In genomic region chr15:69857686-69858391, GRCh38 we compare ENCODE assay signal across 16 cellular contexts.
DNase-seq lines count a peak whose midpoint lies in the region; ATAC-seq and TF ChIP-seq lines count a peak whose summit lies in the region.
"Had no signal": no experiment of that assay in that cellular context is flagged by ENCODE, and none has a peak within 500 bp of the region (broad histone marks: within the 10 kb centered on the region; RNA-seq: fewer than 3 reads in every experiment).

No MANE protein-coding gene starts in this region.

- peaks cover under 1% of the 10 kb centered on the region for H3K4me1 Mint-ChIP-seq in CD14-positive monocyte

- H3K4me3 ChIP-seq in SK-N-MC (peak overlapping the region; percentile 25), MG63 (no peak overlapping the region)
- H3K4me3 ChIP-seq: esophagus muscularis mucosa had no signal

- no peak for TF ChIP-seq CTCF in CD14-positive monocyte (IDR thresholded peaks at IDR 0.05)

- H3K9me3 Mint-ChIP-seq in CD14-positive monocyte = peaks cover 0 to 5% (median 3%) of the 10 kb centered on the region in 7 donors

- H3K9me3 ChIP-seq in SK-N-MC (ENCODE audit: low read depth, low read length) (no peaks in the 10 kb centered on the region), MG63 (no peaks in the 10 kb centered on the region)
- H3K9me3 ChIP-seq: BE2C, esophagus muscularis mucosa had no signal

- H3K27me3 ChIP-seq in MG63 = no peaks in the 10 kb centered on the region
- H3K27me3 ChIP-seq: BE2C had no signal

- DNase-seq in stimulated activated CD4-positive, alpha-beta T cell treated with anti-CD3 and anti-CD28 coated beads, Interleukin-15, amount 100 ng/mL, for 24 hours = peak; percentile 3
- no peak for DNase-seq in stimulated activated CD4-positive, alpha-beta T cell treated with anti-CD3 and anti-CD28 coated beads, Interleukin-4, amount 100 ng/mL, for 24 hours
- DNase-seq in SK-N-MC (ENCODE audit: low read depth, low spot score) (no peak), left kidney (ENCODE audit: low read depth, low spot score) (peak; percentile 42), MG63 (no peak), CD14-positive monocyte (ENCODE audit: low spot score) (no peak)
- DNase-seq: BE2C, DMS53, mammary epithelial cell, MM.1S, NCI-H2029, NCI-H526 treated with DMSO at 0.1 percent for 48 hours had no signal

- peak overlapping the region in 1 of 7 donors; percentile 9 for H3K27ac Mint-ChIP-seq in CD14-positive monocyte

- ATAC-seq in activated CD4-positive, CD25-positive, alpha-beta regulatory T cell treated with anti-CD3 and anti-CD28 coated beads, Interleukin-2, amount 50 U/mL, for 24 hours = no peak
- ATAC-seq: Panc1, SK-N-SH treated with all-trans-retinoic acid at 6 μM for 48 hours had no signal

- H3K36me3 Mint-ChIP-seq in CD14-positive monocyte = no peaks in the 10 kb centered on the region

- H3K27me3 Mint-ChIP-seq in CD14-positive monocyte (ENCODE audit: low read depth in 3 of 3) = peaks cover 4 to 12% (median 5%) of the 10 kb centered on the region in 3 donors

- no peak overlapping the region for H3K4me3 Mint-ChIP-seq in CD14-positive monocyte

- no peak overlapping the region for H3K9ac ChIP-seq in SK-N-MC (ENCODE audit: insufficient read length)

- H3K27ac ChIP-seq in SK-N-MC = no peak overlapping the region
- H3K27ac ChIP-seq: esophagus muscularis mucosa had no signal

- intact Hi-C loops in CD14-positive monocyte (cut with micrococcal nuclease) = no loop called here

- no peaks in the 10 kb centered on the region for H3K36me3 ChIP-seq in SK-N-MC (ENCODE audit: insufficient read depth, low read length)
- H3K36me3 ChIP-seq in MG63 = no peaks in the 10 kb centered on the region
- H3K36me3 ChIP-seq: BE2C, esophagus muscularis mucosa had no signal

Comparison
In these comparisons a context has a peak if more than half of its experiments do, and no peak if none do; other contexts are left out.
1. DNase-seq: peak in stimulated activated CD4-positive, alpha-beta T cell treated with anti-CD3 and anti-CD28 coated beads, Interleukin-15, amount 100 ng/mL, for 24 hours (single experiment) and left kidney (single experiment); none in stimulated activated CD4-positive, alpha-beta T cell treated with anti-CD3 and anti-CD28 coated beads, Interleukin-4, amount 100 ng/mL, for 24 hours (single experiment), SK-N-MC (single experiment), MG63 (single experiment) and CD14-positive monocyte (single experiment).